25 cellular contexts compared by ENCODE assay signal in genomic region chr6:152986978-152987377, GRCh38. TPM values are rescaled to one million over a fixed set of nuclear protein-coding genes. Genes with fewer than 3 reads are reported as not detected.
DNase-seq lines count a peak whose midpoint lies in the region; ATAC-seq and TF ChIP-seq lines count a peak whose summit lies in the region.
"Had no signal": no experiment of that assay in that cellular context is flagged by ENCODE, and none has a peak within 500 bp of the region (broad histone marks: within the 10 kb centered on the region; RNA-seq: fewer than 3 reads in every experiment).

No MANE protein-coding gene starts in this region.

- intact Hi-C loops in natural killer cell (cut with micrococcal nuclease) = loop anchor here (10.0 kb wide), 1 partner anchor 1602 kb away; no protein-coding TSS in a partner anchor

- H3K9me3 Mint-ChIP-seq in activated T-cell treated with anti-CD3 and anti-CD28 coated beads, Interleukin-2, amount 50 U/mL, for 72 hours = no peaks in the 10 kb centered on the region
- H3K9me3 Mint-ChIP-seq in activated T-helper 17 cell treated with anti-CD3 and anti-CD28 coated beads, Interleukin-2, amount 50 U/mL, for 72 hours = no peaks in the 10 kb centered on the region
- no peaks in the 10 kb centered on the region for H3K9me3 Mint-ChIP-seq in natural killer cell
- H3K9me3 Mint-ChIP-seq: stimulated activated naive CD8-positive, alpha-beta T cell treated with anti-CD3 and anti-CD28 coated beads, Interleukin-15, amount 100 ng/mL, for 72 hours had no signal

- DNase-seq in activated T-cell treated with anti-CD3 and anti-CD28 coated beads, Interleukin-2, amount 50 U/mL, for 72 hours = no peak
- DNase-seq in activated T-cell treated with anti-CD3 and anti-CD28 coated beads for 4 hours (no peak), DND-41 (no peak), natural killer cell (no peak), NCI-H226 (no peak), DMS79 treated with DMSO at 0.1 percent for 48 hours (lab: John Stamatoyannopoulos, UW) (no peak)
- DNase-seq: ACHN; activated CD4-positive, alpha-beta T cell treated with anti-CD3 and anti-CD28 coated beads for 4 hours; activated CD8-positive, alpha-beta memory T cell treated with anti-CD3 and anti-CD28 coated beads, Interleukin-2, amount 50 U/mL, for 4 hours; activated gamma-delta T cell; central memory CD4-positive, alpha-beta T cell; islet precursor cell; left ventricle myocardium superior; MG63; NCI-H1417; NCI-H446; NCI-H82; posterior cingulate gyrus; SHP77; stimulated activated CD4-positive, alpha-beta T cell treated with anti-CD3 and anti-CD28 coated beads, Interleukin-15, amount 100 ng/mL, for 24 hours; stimulated activated naive CD8-positive, alpha-beta T cell treated with anti-CD3 and anti-CD28 coated beads, Interleukin-15, amount 100 ng/mL, for 72 hours; thyroid gland had no signal

- no peak overlapping the region for H3K9ac ChIP-seq in DND-41 (ENCODE audit: low read depth, low read length)
- H3K9ac ChIP-seq: BLaER1 had no signal

- H3K27ac ChIP-seq in DND-41 (ENCODE audit: low read length) = no peak overlapping the region
- H3K27ac ChIP-seq: BLaER1, thyroid gland had no signal

- H3K4me3 ChIP-seq in DND-41 (ENCODE audit: low read depth in 1 of 2, low read length in 2 of 2) = no peak overlapping the region
- H3K4me3 ChIP-seq: BLaER1, MG63, thyroid gland had no signal

- no peaks in the 10 kb centered on the region for H3K27me3 Mint-ChIP-seq in activated T-cell treated with anti-CD3 and anti-CD28 coated beads, Interleukin-2, amount 50 U/mL, for 72 hours (ENCODE audit: low read depth)
- H3K27me3 Mint-ChIP-seq in activated T-helper 17 cell treated with anti-CD3 and anti-CD28 coated beads, Interleukin-2, amount 50 U/mL, for 72 hours = no peaks in the 10 kb centered on the region
- H3K27me3 Mint-ChIP-seq in natural killer cell (ENCODE audit: low read depth in 2 of 2) = no peaks in the 10 kb centered on the region
- H3K27me3 Mint-ChIP-seq: stimulated activated naive CD8-positive, alpha-beta T cell treated with anti-CD3 and anti-CD28 coated beads, Interleukin-15, amount 100 ng/mL, for 72 hours had no signal

- no peaks in the 10 kb centered on the region for H3K27me3 ChIP-seq in DND-41 (ENCODE audit: insufficient read depth, low read length, poor library complexity)
- H3K27me3 ChIP-seq: BLaER1, MG63, thyroid gland had no signal

- H3K4me3 Mint-ChIP-seq in activated T-cell treated with anti-CD3 and anti-CD28 coated beads, Interleukin-2, amount 50 U/mL, for 72 hours = peak overlapping the region in 1 of 2 donors; percentile 24
- H3K4me3 Mint-ChIP-seq in activated T-helper 17 cell treated with anti-CD3 and anti-CD28 coated beads, Interleukin-2, amount 50 U/mL, for 72 hours = no peak overlapping the region
- no peak overlapping the region for H3K4me3 Mint-ChIP-seq in natural killer cell
- H3K4me3 Mint-ChIP-seq: stimulated activated naive CD8-positive, alpha-beta T cell treated with anti-CD3 and anti-CD28 coated beads, Interleukin-15, amount 100 ng/mL, for 72 hours had no signal

- ATAC-seq in activated T-cell treated with anti-CD3 and anti-CD28 coated beads, Interleukin-2, amount 50 U/mL, for 72 hours (replicated peaks in 1 of 2) = no peak
- ATAC-seq in DND-41 (ENCODE audit: insufficient read depth, low read depth) (no peak), natural killer cell (no peak), HG03571 (IDR thresholded peaks at IDR 0.05; ENCODE audit: unreplicated experiment) (no peak)
- ATAC-seq in activated T-helper 17 cell treated with anti-CD3 and anti-CD28 coated beads, Interleukin-2, amount 50 U/mL, for 72 hours (replicated peaks) = no peak
- ATAC-seq: left ventricle myocardium superior; stimulated activated naive CD8-positive, alpha-beta T cell treated with anti-CD3 and anti-CD28 coated beads, Interleukin-15, amount 100 ng/mL, for 72 hours had no signal

- no peak overlapping the region for H2AFZ ChIP-seq in DND-41 (ENCODE audit: low read depth, low read length)

- no peak for TF ChIP-seq CTCF in DND-41 (IDR thresholded peaks at IDR 0.05; ENCODE audit: borderline replicate concordance, extremely low read depth, low read length, poor library complexity, severe bottlenecking)
- TF ChIP-seq CTCF in natural killer cell (IDR thresholded peaks at IDR 0.05) = no peak

- H3K4me1 Mint-ChIP-seq in activated T-cell treated with anti-CD3 and anti-CD28 coated beads, Interleukin-2, amount 50 U/mL, for 72 hours (ENCODE audit: low read depth) = peaks cover 20% of the 10 kb centered on the region
- peaks cover 13% of the 10 kb centered on the region for H3K4me1 Mint-ChIP-seq in activated T-helper 17 cell treated with anti-CD3 and anti-CD28 coated beads, Interleukin-2, amount 50 U/mL, for 72 hours
- peaks cover 25 to 34% of the 10 kb centered on the region in 2 donors for H3K4me1 Mint-ChIP-seq in natural killer cell

- peaks cover 0 to 26% of the 10 kb centered on the region in 2 donors for H3K36me3 Mint-ChIP-seq in activated T-cell treated with anti-CD3 and anti-CD28 coated beads, Interleukin-2, amount 50 U/mL, for 72 hours (ENCODE audit: insufficient read depth in 2 of 2)
- peaks cover 70% of the 10 kb centered on the region for H3K36me3 Mint-ChIP-seq in activated T-helper 17 cell treated with anti-CD3 and anti-CD28 coated beads, Interleukin-2, amount 50 U/mL, for 72 hours (ENCODE audit: low read depth)
- H3K36me3 Mint-ChIP-seq in natural killer cell = peaks cover 2% of the 10 kb centered on the region

- peak overlapping the region; percentile 39; the same call in 1 of the 2 replicates for H3K4me2 ChIP-seq in DND-41 (ENCODE audit: insufficient read depth, low read length)
- H3K4me2 ChIP-seq: BLaER1 had no signal

- H3K36me3 ChIP-seq in DND-41 (ENCODE audit: insufficient read depth, low read length) = peaks cover 34% of the 10 kb centered on the region

- peaks cover 78% of the 10 kb centered on the region for H3K79me2 ChIP-seq in DND-41 (ENCODE audit: insufficient read depth, low read length)

- H3K9me3 ChIP-seq in DND-41 (ENCODE audit: insufficient read depth, low read length, severe bottlenecking) = no peaks in the 10 kb centered on the region
- H3K9me3 ChIP-seq: BLaER1, MG63, thyroid gland had no signal

- H3K4me1 ChIP-seq in DND-41 (ENCODE audit: insufficient read depth, low read length) = peaks cover 28% of the 10 kb centered on the region

- H3K27ac Mint-ChIP-seq in activated T-cell treated with anti-CD3 and anti-CD28 coated beads, Interleukin-2, amount 50 U/mL, for 72 hours = peak overlapping the region; percentile 7
- peak overlapping the region; percentile 47 for H3K27ac Mint-ChIP-seq in activated T-helper 17 cell treated with anti-CD3 and anti-CD28 coated beads, Interleukin-2, amount 50 U/mL, for 72 hours
- peak overlapping the region; percentile 61 to 86 for H3K27ac Mint-ChIP-seq in natural killer cell

- peaks cover 17% of the 10 kb centered on the region; the same call in 1 of the 2 replicates for H4K20me1 ChIP-seq in DND-41 (ENCODE audit: insufficient read depth, low read length)

RNA-seq across cellular contexts. Expression of gene FBXO5, which starts 4.1 kb away (rescaled TPM):
- total RNA-seq in activated T-cell treated with anti-CD3 and anti-CD28 coated beads, Interleukin-2, amount 50 U/mL, for 72 hours = 10 to 100 TPM; 40.8 to 41.4 TPM
- 10 to 100 TPM; 39.7 to 41.4 TPM for total RNA-seq in activated T-helper 17 cell treated with anti-CD3 and anti-CD28 coated beads, Interleukin-2, amount 50 U/mL, for 72 hours
- 10 to 100 TPM in 1 of 3 donors, 1 to 10 TPM in 2; 5.9 to 11.2 (median 9.6) TPM for total RNA-seq in natural killer cell

RNA-seq across cellular contexts. Expression of gene MTRF1L, which starts 15.5 kb away (rescaled TPM):
- total RNA-seq in activated T-cell treated with anti-CD3 and anti-CD28 coated beads, Interleukin-2, amount 50 U/mL, for 72 hours = 10 to 100 TPM; 13.8 to 21.1 TPM
- total RNA-seq in activated T-helper 17 cell treated with anti-CD3 and anti-CD28 coated beads, Interleukin-2, amount 50 U/mL, for 72 hours = 10 to 100 TPM; 15.4 to 22.4 TPM
- 10 to 100 TPM; 17.6 to 24.7 (median 21.6) TPM for total RNA-seq in natural killer cell

Comparison
In these comparisons a context has a peak if more than half of its experiments do, and no peak if none do; other contexts are left out.
1. H3K27ac Mint-ChIP-seq: peak in every context shown above with its lines; median percentile 74 in natural killer cell; 47 in activated T-helper 17 cell treated with anti-CD3 and anti-CD28 coated beads, Interleukin-2, amount 50 U/mL, for 72 hours; 7 in activated T-cell treated with anti-CD3 and anti-CD28 coated beads, Interleukin-2, amount 50 U/mL, for 72 hours.